25 cellular contexts compared by ENCODE assay signal in genomic region chr19:747432-748273, GRCh38. TPM values are rescaled to one million over a fixed set of nuclear protein-coding genes. Genes with fewer than 3 reads are reported as not detected.
"Had no signal": no experiment of that assay in that cellular context is flagged by ENCODE, and none has a peak within 500 bp of the region (broad histone marks: within the 10 kb centered on the region; RNA-seq: fewer than 3 reads in every experiment).

No MANE protein-coding gene starts in this region.

- DNase-seq: activated CD4-positive, alpha-beta T cell treated with anti-CD3 and anti-CD28 coated beads, Interleukin-2, amount 50 U/mL, for 4 hours; activated effector memory CD4-positive, alpha-beta T cell treated with anti-CD3 and anti-CD28 coated beads, Interleukin-2, amount 50 U/mL, for 16 hours; activated T-cell treated with anti-CD3 and anti-CD28 coated beads, Interleukin-2, amount 50 U/mL, for 72 hours; adrenal gland; cortex of kidney; effector CD4-positive, alpha-beta T cell; gastrocnemius medialis; head of caudate nucleus; kidney; nephron progenitor cell; stimulated activated CD4-positive, alpha-beta T cell treated with anti-CD3 and anti-CD28 coated beads, Interleukin-2, amount 100 ng/mL, for 24 hours; stimulated activated naive CD4-positive, alpha-beta T cell treated with Interleukin-2 at 50 U/mL for 16 hours; T-helper 2 cell; WERI-Rb-1 had no signal

- H3K27me3 ChIP-seq: adrenal gland, breast epithelium, right atrium auricular region, suprapubic skin had no signal

- H3K4me3 ChIP-seq: adrenal gland, breast epithelium, gastrocnemius medialis, lung, prostate gland, right atrium auricular region, suprapubic skin had no signal

- H3K4me1 ChIP-seq: adrenal gland, breast epithelium, gastrocnemius medialis, right atrium auricular region had no signal

- H3K9me3 ChIP-seq: adrenal gland, gastrocnemius medialis, prostate gland, suprapubic skin had no signal

- ATAC-seq: activated naive CD4-positive, alpha-beta T cell treated with anti-CD3 and anti-CD28 coated beads, Interleukin-2, amount 50 U/mL, for 72 hours; activated T-cell treated with anti-CD3 and anti-CD28 coated beads, Interleukin-2, amount 50 U/mL, for 72 hours; esophagus mucosa; gastrocnemius medialis; left lobe of liver had no signal

- H3K27ac ChIP-seq: adrenal gland, breast epithelium, gastrocnemius medialis, right atrium auricular region, suprapubic skin, WERI-Rb-1 had no signal

- H3K36me3 ChIP-seq: adrenal gland, breast epithelium, gastrocnemius medialis, prostate gland had no signal

RNA-seq across cellular contexts. Expression of gene MISP, which starts 3.3 kb away (rescaled TPM):
- total RNA-seq: activated CD8-positive, alpha-beta memory T cell treated with anti-CD3 and anti-CD28 coated beads for 36 hours; activated T-cell treated with anti-CD3 and anti-CD28 coated beads, Interleukin-2, amount 50 U/mL, for 72 hours had no signal

RNA-seq across cellular contexts. Expression of gene PRSS57, which starts 52.4 kb away (rescaled TPM):
- total RNA-seq: activated CD8-positive, alpha-beta memory T cell treated with anti-CD3 and anti-CD28 coated beads for 36 hours; activated naive CD4-positive, alpha-beta T cell treated with anti-CD3 and anti-CD28 coated beads, Interleukin-2, amount 50 U/mL, for 72 hours; astrocyte; breast epithelium; esophagus mucosa; gastrocnemius medialis; kidney; left lobe of liver; myocyte; right atrium auricular region; suprapubic skin had no signal
